Comparison of ENCODE assay signal across 1 cellular context in genomic region chr1:203926025-203926540, GRCh38.
TF ChIP-seq lines count a peak whose summit lies in the region.

No MANE protein-coding gene starts in this region.

TF ChIP-seq in K562, 482 proteins besides CTCF, POLR2A, EP300 and RAD21 (continued from another document and continues in another):
- TF ChIP-seq CREB5 (CRISPR knock-in tag; IDR thresholded peaks at IDR 0.05) (no peak), CAMTA2 (CRISPR knock-in tag; conservative IDR thresholded peaks at IDR 0.05) (no peak), ZBTB7A (IDR thresholded peaks at IDR 0.05; ENCODE audit: borderline replicate concordance, control insufficient read depth, low read depth, low read length) (no peak), SAP30 (IDR thresholded peaks at IDR 0.05; ENCODE audit: borderline replicate concordance, insufficient read depth, low read depth, low read length, poor library complexity, severe bottlenecking) (no peak), EGR1 (conservative IDR thresholded peaks at IDR 0.05) (no peak), ELF2 (CRISPR knock-in tag; IDR thresholded peaks at IDR 0.05) (no peak), ZNF354B (CRISPR knock-in tag; IDR thresholded peaks at IDR 0.05) (no peak), ELF4 (CRISPR knock-in tag; IDR thresholded peaks at IDR 0.05) (no peak), SOX6 (IDR thresholded peaks at IDR 0.05) (peak; percentile 94), ZSCAN29 (IDR thresholded peaks at IDR 0.05) (no peak), SETDB1 (IDR thresholded peaks at IDR 0.05; ENCODE audit: low read length) (no peak), CHCHD3 (CRISPR knock-in tag; IDR thresholded peaks at IDR 0.05) (no peak), ZFX (CRISPR knock-in tag; IDR thresholded peaks at IDR 0.05) (no peak), ZNF184 (CRISPR knock-in tag; IDR thresholded peaks at IDR 0.05) (no peak), STAT5B (CRISPR knock-in tag; IDR thresholded peaks at IDR 0.05) (no peak), XRCC4 (IDR thresholded peaks at IDR 0.05; ENCODE audit: extremely low read depth, insufficient read depth, insufficient read length) (no peak), SMAD3 (CRISPR knock-in tag; conservative IDR thresholded peaks at IDR 0.05) (no peak; the same call in 1 of the 2 replicates), SMARCA5 (IDR thresholded peaks at IDR 0.05) (peak; percentile 74; the same call in 1 of the 2 replicates), JUND (IDR thresholded peaks at IDR 0.05; ENCODE audit: borderline replicate concordance, low read depth, low read length) (peak; percentile 95), JUND (tag; IDR thresholded peaks at IDR 0.05; ENCODE audit: borderline replicate concordance, low read depth, low read length) (peak; percentile 89), NR0B1 (IDR thresholded peaks at IDR 0.05; ENCODE audit: partially characterized antibody) (no peak), E2F3 (CRISPR knock-in tag; IDR thresholded peaks at IDR 0.05) (no peak), C11orf30 (IDR thresholded peaks at IDR 0.05; ENCODE audit: low read depth) (no peak), CTBP1 (IDR thresholded peaks at IDR 0.05; ENCODE audit: borderline replicate concordance) (peak; percentile 61; the same call in 1 of the 2 replicates), ZNF23 (CRISPR knock-in tag; IDR thresholded peaks at IDR 0.05) (no peak), ZNF707 (CRISPR knock-in tag; conservative IDR thresholded peaks at IDR 0.05) (no peak), HDAC1 (IDR thresholded peaks at IDR 0.05) (no peak), OTX1 (CRISPR knock-in tag; IDR thresholded peaks at IDR 0.05) (no peak), YY1 (IDR thresholded peaks at IDR 0.05; ENCODE audit: borderline replicate concordance in 1 of 3, control insufficient read depth in 1 of 3, extremely low read depth in 1 of 3, insufficient read depth in 3 of 3, insufficient read length in 1 of 3, insufficient replicate concordance in 2 of 3, low read depth in 1 of 3, low read length in 2 of 3) (no peak), ASH1L (IDR thresholded peaks at IDR 0.05; ENCODE audit: borderline replicate concordance, low read depth, partially characterized antibody) (no peak), ZNF280B (CRISPR knock-in tag; IDR thresholded peaks at IDR 0.05) (no peak), HMGXB4 (CRISPR knock-in tag; IDR thresholded peaks at IDR 0.05) (no peak), FOXJ3 (CRISPR knock-in tag; IDR thresholded peaks at IDR 0.05) (no peak), ZBTB1 (CRISPR knock-in tag; IDR thresholded peaks at IDR 0.05; ENCODE audit: borderline replicate concordance, low read depth) (no peak), GATAD2A (IDR thresholded peaks at IDR 0.05) (no peak), SAFB2 (IDR thresholded peaks at IDR 0.05; ENCODE audit: borderline replicate concordance, low read depth, low read length, severe bottlenecking) (no peak), COPS2 (conservative IDR thresholded peaks at IDR 0.05) (no peak), FIP1L1 (IDR thresholded peaks at IDR 0.05; ENCODE audit: low read depth, low read length, poor library complexity, severe bottlenecking) (no peak), VEZF1 (CRISPR knock-in tag; IDR thresholded peaks at IDR 0.05) (0 out of 2 replicates have a peak, but pooled peaks have one; percentile 11), ZNF282 (CRISPR knock-in tag; IDR thresholded peaks at IDR 0.05) (no peak), EP400 (IDR thresholded peaks at IDR 0.05) (peak; percentile 58), POLR3G (IDR thresholded peaks at IDR 0.05; ENCODE audit: extremely low read depth, insufficient read length, insufficient replicate concordance) (no peak), CBFA2T2 (conservative IDR thresholded peaks at IDR 0.05) (no peak), CBX5 (IDR thresholded peaks at IDR 0.05; ENCODE audit: borderline replicate concordance, low read depth) (no peak), CBX2 (IDR thresholded peaks at IDR 0.05; ENCODE audit: insufficient read depth, low read length, poor library complexity, severe bottlenecking) (no peak), RBM15 (IDR thresholded peaks at IDR 0.05; ENCODE audit: insufficient read depth, low read length) (no peak), NRF1 (conservative IDR thresholded peaks at IDR 0.05 in 1 of 2, IDR thresholded peaks at IDR 0.05 in 1 of 2) (no peak), TBP (optimal IDR thresholded peaks at IDR 0.05; ENCODE audit: low read depth, low read length) (no peak), KLF6 (CRISPR knock-in tag; IDR thresholded peaks at IDR 0.05; ENCODE audit: borderline replicate concordance) (no peak), ZNF239 (CRISPR knock-in tag; IDR thresholded peaks at IDR 0.05) (no peak), MTF1 (CRISPR knock-in tag; IDR thresholded peaks at IDR 0.05; ENCODE audit: borderline replicate concordance) (no peak), RCOR1 (IDR thresholded peaks at IDR 0.05; ENCODE audit: borderline replicate concordance in 1 of 2, low read depth in 2 of 2, low read length in 2 of 2) (peak in 1 of 2 experiments; percentile 83; a peak in 2 of 4 replicates), ZBTB9 (CRISPR knock-in tag; IDR thresholded peaks at IDR 0.05) (no peak), NCOA4 (IDR thresholded peaks at IDR 0.05; ENCODE audit: partially characterized antibody) (no peak)
- TF ChIP-seq, protein P1, sequence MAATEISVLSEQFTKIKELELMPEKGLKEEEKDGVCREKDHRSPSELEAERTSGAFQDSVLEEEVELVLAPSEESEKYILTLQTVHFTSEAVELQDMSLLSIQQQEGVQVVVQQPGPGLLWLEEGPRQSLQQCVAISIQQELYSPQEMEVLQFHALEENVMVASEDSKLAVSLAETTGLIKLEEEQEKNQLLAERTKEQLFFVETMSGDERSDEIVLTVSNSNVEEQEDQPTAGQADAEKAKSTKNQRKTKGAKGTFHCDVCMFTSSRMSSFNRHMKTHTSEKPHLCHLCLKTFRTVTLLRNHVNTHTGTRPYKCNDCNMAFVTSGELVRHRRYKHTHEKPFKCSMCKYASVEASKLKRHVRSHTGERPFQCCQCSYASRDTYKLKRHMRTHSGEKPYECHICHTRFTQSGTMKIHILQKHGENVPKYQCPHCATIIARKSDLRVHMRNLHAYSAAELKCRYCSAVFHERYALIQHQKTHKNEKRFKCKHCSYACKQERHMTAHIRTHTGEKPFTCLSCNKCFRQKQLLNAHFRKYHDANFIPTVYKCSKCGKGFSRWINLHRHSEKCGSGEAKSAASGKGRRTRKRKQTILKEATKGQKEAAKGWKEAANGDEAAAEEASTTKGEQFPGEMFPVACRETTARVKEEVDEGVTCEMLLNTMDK (IDR thresholded peaks at IDR 0.05; ENCODE audit: borderline replicate concordance, insufficient read depth, low read depth, low read length, poor library complexity, severe bottlenecking) = no peak
- TF ChIP-seq, protein P2, sequence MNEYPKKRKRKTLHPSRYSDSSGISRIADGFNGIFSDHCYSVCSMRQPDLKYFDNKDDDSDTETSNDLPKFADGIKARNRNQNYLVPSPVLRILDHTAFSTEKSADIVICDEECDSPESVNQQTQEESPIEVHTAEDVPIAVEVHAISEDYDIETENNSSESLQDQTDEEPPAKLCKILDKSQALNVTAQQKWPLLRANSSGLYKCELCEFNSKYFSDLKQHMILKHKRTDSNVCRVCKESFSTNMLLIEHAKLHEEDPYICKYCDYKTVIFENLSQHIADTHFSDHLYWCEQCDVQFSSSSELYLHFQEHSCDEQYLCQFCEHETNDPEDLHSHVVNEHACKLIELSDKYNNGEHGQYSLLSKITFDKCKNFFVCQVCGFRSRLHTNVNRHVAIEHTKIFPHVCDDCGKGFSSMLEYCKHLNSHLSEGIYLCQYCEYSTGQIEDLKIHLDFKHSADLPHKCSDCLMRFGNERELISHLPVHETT (CRISPR knock-in tag; conservative IDR thresholded peaks at IDR 0.05 in 1 of 2, IDR thresholded peaks at IDR 0.05 in 1 of 2) = no peak
- TF ChIP-seq, protein P3, sequence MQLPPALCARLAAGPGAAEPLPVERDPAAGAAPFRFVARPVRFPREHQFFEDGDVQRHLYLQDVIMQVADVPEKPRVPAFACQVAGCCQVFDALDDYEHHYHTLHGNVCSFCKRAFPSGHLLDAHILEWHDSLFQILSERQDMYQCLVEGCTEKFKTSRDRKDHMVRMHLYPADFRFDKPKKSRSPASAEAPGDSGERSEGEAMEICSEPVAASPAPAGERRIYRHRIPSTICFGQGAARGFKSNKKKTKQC (CRISPR knock-in tag; IDR thresholded peaks at IDR 0.05) = no peak
- TF ChIP-seq, protein P4, sequence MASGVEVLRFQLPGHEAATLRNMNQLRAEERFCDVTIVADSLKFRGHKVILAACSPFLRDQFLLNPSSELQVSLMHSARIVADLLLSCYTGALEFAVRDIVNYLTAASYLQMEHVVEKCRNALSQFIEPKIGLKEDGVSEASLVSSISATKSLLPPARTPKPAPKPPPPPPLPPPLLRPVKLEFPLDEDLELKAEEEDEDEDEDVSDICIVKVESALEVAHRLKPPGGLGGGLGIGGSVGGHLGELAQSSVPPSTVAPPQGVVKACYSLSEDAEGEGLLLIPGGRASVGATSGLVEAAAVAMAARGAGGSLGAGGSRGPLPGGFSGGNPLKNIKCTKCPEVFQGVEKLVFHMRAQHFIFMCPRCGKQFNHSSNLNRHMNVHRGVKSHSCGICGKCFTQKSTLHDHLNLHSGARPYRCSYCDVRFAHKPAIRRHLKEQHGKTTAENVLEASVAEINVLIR (CRISPR knock-in tag; IDR thresholded peaks at IDR 0.05) = no peak
- TF ChIP-seq, protein P5, sequence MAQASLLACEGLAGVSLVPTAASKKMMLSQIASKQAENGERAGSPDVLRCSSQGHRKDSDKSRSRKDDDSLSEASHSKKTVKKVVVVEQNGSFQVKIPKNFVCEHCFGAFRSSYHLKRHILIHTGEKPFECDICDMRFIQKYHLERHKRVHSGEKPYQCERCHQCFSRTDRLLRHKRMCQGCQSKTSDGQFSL (CRISPR knock-in tag; IDR thresholded peaks at IDR 0.05) = no peak
- TF ChIP-seq, protein P5 (tag; IDR thresholded peaks at IDR 0.05) = no peak
